Comparison of ENCODE assay signal across 34 cellular contexts in the genomic region with DNA sequence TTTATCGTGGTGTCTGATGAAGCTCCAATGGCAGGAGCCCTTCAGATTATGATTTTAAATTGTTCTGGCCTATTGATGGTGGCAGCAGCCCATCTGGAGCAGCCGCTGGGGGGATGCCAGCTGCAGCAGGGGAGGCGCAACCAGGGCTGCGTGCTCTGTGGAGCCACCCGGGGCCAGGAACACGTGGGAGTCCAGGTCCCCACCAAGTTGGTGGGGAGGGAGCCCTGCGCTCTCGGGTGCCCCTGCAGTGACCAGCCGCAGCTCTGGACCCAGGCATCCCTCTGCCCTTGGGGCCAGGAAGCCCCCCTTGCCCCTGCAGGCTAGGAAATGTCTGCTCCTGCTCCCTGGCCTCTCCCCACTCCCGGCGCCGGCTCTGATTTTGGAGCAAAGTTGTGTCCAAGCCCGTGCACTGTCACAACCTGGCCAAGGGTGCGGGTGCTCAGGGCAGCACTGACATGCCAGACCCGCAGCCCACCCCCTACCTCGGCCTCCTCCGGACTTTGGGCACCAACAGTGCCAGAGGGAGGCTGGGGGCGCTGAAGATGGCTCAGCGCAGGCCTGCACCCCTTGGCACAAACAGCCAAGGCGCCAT.
"Had no signal": no experiment of that assay in that cellular context is flagged by ENCODE, and none has a peak within 500 bp of the region (broad histone marks: within the 10 kb centered on the region; RNA-seq: fewer than 3 reads in every experiment).

No MANE protein-coding gene starts in this region.

- H3K9ac ChIP-seq: KMS-11 had no signal

- H3K27ac ChIP-seq: ascending aorta, cardiac muscle cell, KMS-11, Peyer's patch, SJSA1, VCaP had no signal

- H3K36me3 ChIP-seq: ascending aorta, cardiac muscle cell, Peyer's patch, SJSA1 had no signal

- ATAC-seq: activated CD8-positive, alpha-beta memory T cell treated with anti-CD3 and anti-CD28 coated beads, Interleukin-2, amount 10 ng/mL, durations not matched to agents 7 days and 5 days; PC-3 had no signal

- H3K27me3 ChIP-seq: ascending aorta, cardiac muscle cell, Peyer's patch, SJSA1 had no signal

- H3K4me3 ChIP-seq: ascending aorta, cardiac muscle cell, Peyer's patch, SJSA1 had no signal

- H3K4me1 ChIP-seq: Peyer's patch, SJSA1 had no signal

- H3K4me2 ChIP-seq: KMS-11 had no signal

- DNase-seq: activated B cell treated with CpG ODN at 0.5 μM for 24 hours; activated CD4-positive, alpha-beta memory T cell treated with anti-CD3 and anti-CD28 coated beads, Interleukin-2, amount 10 ng/mL, durations not matched to agents 7 days and 5 days; activated CD4-positive, alpha-beta T cell treated with anti-CD3 and anti-CD28 coated beads for 48 hours; activated CD4-positive, CD25-positive, alpha-beta regulatory T cell treated with anti-CD3 and anti-CD28 coated beads, Interleukin-2, amount 50 U/mL, for 72 hours; activated CD8-positive, alpha-beta memory T cell treated with anti-CD3 and anti-CD28 coated beads for 24 hours; activated CD8-positive, alpha-beta memory T cell treated with anti-CD3 and anti-CD28 coated beads, Interleukin-2, amount 10 ng/mL, durations not matched to agents 7 days and 5 days; activated CD8-positive, alpha-beta memory T cell treated with anti-CD3 and anti-CD28 coated beads, Interleukin-2, amount 50 U/mL, for 48 hours; activated effector memory CD4-positive, alpha-beta T cell treated with Interleukin-2 at 50 U/mL for 16 hours; activated naive CD4-positive, alpha-beta T cell treated with anti-CD3 and anti-CD28 coated beads, Interleukin-2, amount 50 U/mL, for 16 hours; activated naive CD8-positive, alpha-beta T cell treated with anti-CD3 and anti-CD28 coated beads for 36 hours; activated T-cell treated with anti-CD3 and anti-CD28 coated beads, Interleukin-2, amount 50 U/mL, for 48 hours; amniotic stem cell; MM.1S; MV-4-11; NCI-H1092; NCI-H1417 treated with DMSO at 0.1 percent for 48 hours; NCI-H187 treated with DMSO at 0.1 percent for 48 hours; NCI-H510A; NCI-H526; NCI-H82; NK-92 treated with Interleukin-12 subunit alpha and Interleukin-12 subunit beta, amount 100 ng/mL, for 24 hours; PC-3; Peyer's patch; RPMI8226; SHP77 treated with DMSO at 0.1 percent for 48 hours; SW 1271; T-helper 1 cell; T-helper 2 cell; T-helper 9 cell had no signal

- H3K9me3 ChIP-seq: ascending aorta, Peyer's patch had no signal
